14 cellular contexts compared by ENCODE assay signal in genomic region chr10:77263700-77264099, GRCh38.
"Had no signal": no experiment of that assay in that cellular context is flagged by ENCODE, and none has a peak within 500 bp of the region (broad histone marks: within the 10 kb centered on the region; RNA-seq: fewer than 3 reads in every experiment).

No MANE protein-coding gene starts in this region.

- H3K4me3 Mint-ChIP-seq: activated T-helper 1 cell treated with anti-CD3 and anti-CD28 coated beads, Interleukin-12 subunit alpha, Interleukin-12 subunit beta, Interleukin-2, Interleukin-4 antibody, amounts not matched to agents 30 ng/mL and 10 ng/mL and 1 ng/mL, durations not matched to agents 14 hours and 24 hours and 36 hours; neural crest cell had no signal

- H3K4me3 ChIP-seq: gastroesophageal sphincter, left lung, thyroid gland, uterus had no signal

- H3K27me3 ChIP-seq: gastroesophageal sphincter, thyroid gland, uterus had no signal

- H3K9me3 Mint-ChIP-seq: activated T-helper 1 cell treated with anti-CD3 and anti-CD28 coated beads, Interleukin-12 subunit alpha, Interleukin-12 subunit beta, Interleukin-2, Interleukin-4 antibody, amounts not matched to agents 30 ng/mL and 10 ng/mL and 1 ng/mL, durations not matched to agents 14 hours and 24 hours and 36 hours; neural crest cell had no signal

- H3K27ac ChIP-seq: epithelial cell of prostate, gastroesophageal sphincter, left lung, thyroid gland, uterus had no signal

- H3K4me1 ChIP-seq: left lung, uterus had no signal

- H3K36me3 ChIP-seq: gastroesophageal sphincter, left lung, thyroid gland, uterus had no signal

- H3K9me3 ChIP-seq: gastroesophageal sphincter, left lung, thyroid gland, uterus had no signal

- ATAC-seq: activated CD4-positive, CD25-positive, alpha-beta regulatory T cell treated with anti-CD3 and anti-CD28 coated beads, Interleukin-2, amount 50 U/mL, for 24 hours; gastroesophageal sphincter; left lung had no signal

- DNase-seq: activated naive CD4-positive, alpha-beta T cell; caudate nucleus; cortex of kidney; effector CD8-positive, alpha-beta T cell; left lung; mesenchymal stem cell; stimulated activated CD4-positive, alpha-beta T cell treated with anti-CD3 and anti-CD28 coated beads, Interleukin-2, amount 100 ng/mL, for 48 hours; thyroid gland; uterus had no signal

- H3K27ac Mint-ChIP-seq: activated T-helper 1 cell treated with anti-CD3 and anti-CD28 coated beads, Interleukin-12 subunit alpha, Interleukin-12 subunit beta, Interleukin-2, Interleukin-4 antibody, amounts not matched to agents 30 ng/mL and 10 ng/mL and 1 ng/mL, durations not matched to agents 14 hours and 24 hours and 36 hours had no signal
